Comparison of ENCODE assay signal across 1 cellular context in genomic region chr6:41371992-41372525, GRCh38.
TF ChIP-seq lines count a peak whose summit lies in the region.

No MANE protein-coding gene starts in this region.

TF ChIP-seq in SK-N-SH, 30 proteins besides CTCF, POLR2A, EP300 and RAD21 (continued from another document):
- TF ChIP-seq ZBTB33 (IDR thresholded peaks at IDR 0.05; ENCODE audit: borderline replicate concordance, low read depth) (no peak), USF1 (IDR thresholded peaks at IDR 0.05; ENCODE audit: borderline replicate concordance, low read depth) (no peak), MEF2A (IDR thresholded peaks at IDR 0.05; ENCODE audit: borderline replicate concordance, low read depth) (no peak), TAF1 (IDR thresholded peaks at IDR 0.05; ENCODE audit: borderline replicate concordance, low read depth, low read length) (no peak), MAX (IDR thresholded peaks at IDR 0.05; ENCODE audit: low read depth) (no peak), NRF1 (IDR thresholded peaks at IDR 0.05; ENCODE audit: low read depth, low read length) (no peak), TEAD4 (IDR thresholded peaks at IDR 0.05; ENCODE audit: borderline replicate concordance, insufficient read depth) (no peak), SIN3A (IDR thresholded peaks at IDR 0.05; ENCODE audit: borderline replicate concordance, low read depth, low read length) (no peak), GATA2 (CRISPR knock-in tag; IDR thresholded peaks at IDR 0.05) (no peak)
